Comparison of ENCODE assay signal across 24 cellular contexts in the genomic region with DNA sequence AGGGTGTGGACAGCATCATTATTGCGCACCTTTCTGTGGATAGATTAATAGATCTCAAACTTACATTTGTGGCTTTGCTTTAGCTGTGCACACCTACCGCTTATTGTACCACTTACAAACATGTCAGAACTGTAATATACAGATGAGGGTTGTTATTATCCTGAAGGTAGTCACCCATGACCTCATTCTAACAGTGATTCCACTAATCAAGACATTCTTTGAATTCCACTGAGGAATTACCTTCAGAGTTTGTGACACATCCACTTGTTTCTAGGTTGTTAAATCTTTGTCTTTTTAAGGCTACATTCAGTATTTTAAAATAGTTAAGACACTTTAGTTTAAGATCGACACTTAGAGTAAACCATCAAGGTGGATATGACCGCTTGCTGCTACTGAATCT. TPM values are rescaled to one million over a fixed set of nuclear protein-coding genes. Genes with fewer than 3 reads are reported as not detected.
"Had no signal": no experiment of that assay in that cellular context is flagged by ENCODE, and none has a peak within 500 bp of the region (broad histone marks: within the 10 kb centered on the region; RNA-seq: fewer than 3 reads in every experiment).

No MANE protein-coding gene starts in this region.

- ATAC-seq: activated CD8-positive, alpha-beta T cell treated with anti-CD3 and anti-CD28 coated beads, Interleukin-2, amount 10 ng/mL, durations not matched to agents 7 days and 5 days; gastrocnemius medialis; left colon; lower lobe of right lung had no signal

- H3K27me3 ChIP-seq: colonic mucosa, gastrocnemius medialis, right atrium auricular region, stomach, upper lobe of left lung had no signal

- H3K27me3 Mint-ChIP-seq: brain had no signal

- H3K27ac ChIP-seq: colonic mucosa, gastrocnemius medialis, lower lobe of right lung, right atrium auricular region, skin epidermis, stomach, upper lobe of left lung had no signal

- H3K9me3 Mint-ChIP-seq: brain had no signal

- H3K9me3 ChIP-seq: colonic mucosa, gastrocnemius medialis, lower lobe of right lung, right atrium auricular region, stomach, upper lobe of left lung had no signal

- H3K4me1 ChIP-seq: colonic mucosa had no signal

- H3K4me3 ChIP-seq: colonic mucosa, gastrocnemius medialis, lower lobe of right lung, right atrium auricular region, skin epidermis, stomach, upper lobe of left lung had no signal

- H3K4me3 Mint-ChIP-seq: activated CD8-positive, alpha-beta T cell treated with anti-CD3 and anti-CD28 coated beads, Interleukin-2, amount 10 ng/mL, durations not matched to agents 7 days and 5 days; brain had no signal

- H3K27ac Mint-ChIP-seq: activated CD8-positive, alpha-beta T cell treated with anti-CD3 and anti-CD28 coated beads, Interleukin-2, amount 10 ng/mL, durations not matched to agents 7 days and 5 days; progenitor cell of endocrine pancreas had no signal

- FAIRE-seq: endometrium had no signal

- H3K36me3 ChIP-seq: colonic mucosa, gastrocnemius medialis, lower lobe of right lung, right atrium auricular region, stomach, upper lobe of left lung had no signal

- DNase-seq: activated CD4-positive, alpha-beta T cell treated with anti-CD3 and anti-CD28 coated beads for 48 hours; activated CD4-positive, CD25-positive, alpha-beta regulatory T cell; activated CD8-positive, alpha-beta memory T cell treated with anti-CD3 and anti-CD28 coated beads, Interleukin-2, amount 50 U/mL, for 48 hours; activated CD8-positive, alpha-beta T cell treated with anti-CD3 and anti-CD28 coated beads, Interleukin-2, amount 10 ng/mL, durations not matched to agents 7 days and 5 days; activated effector memory CD4-positive, alpha-beta T cell treated with Interleukin-2 at 50 U/mL for 16 hours; activated naive CD4-positive, alpha-beta T cell treated with anti-CD3 and anti-CD28 coated beads, Interleukin-2, amount 50 U/mL, for 16 hours; activated T-cell treated with anti-CD3 and anti-CD28 coated beads, Interleukin-2, amount 50 U/mL, for 48 hours; central memory CD4-positive, alpha-beta T cell; colonic mucosa; gastrocnemius medialis; left colon; lower lobe of right lung; stomach; T1000; upper lobe of left lung had no signal

RNA-seq across cellular contexts. Expression of a gene that starts 7.8 kb away (rescaled TPM):
- total RNA-seq: activated CD8-positive, alpha-beta T cell treated with anti-CD3 and anti-CD28 coated beads, Interleukin-2, amount 10 ng/mL, durations not matched to agents 7 days and 5 days; colonic mucosa; gastrocnemius medialis; left colon; lower lobe of right lung; myocyte; omental fat pad; progenitor cell of endocrine pancreas; right atrium auricular region; stomach; T-helper 1 cell treated with Interleukin-12 subunit alpha and Interleukin-12 subunit beta and Interleukin-4 antibody, amounts not matched to agents 30 ng/mL and 1 ng/mL, for 36 hours; temporal lobe; upper lobe of left lung had no signal
